Comparison of ENCODE assay signal across 19 cellular contexts in the genomic region with DNA sequence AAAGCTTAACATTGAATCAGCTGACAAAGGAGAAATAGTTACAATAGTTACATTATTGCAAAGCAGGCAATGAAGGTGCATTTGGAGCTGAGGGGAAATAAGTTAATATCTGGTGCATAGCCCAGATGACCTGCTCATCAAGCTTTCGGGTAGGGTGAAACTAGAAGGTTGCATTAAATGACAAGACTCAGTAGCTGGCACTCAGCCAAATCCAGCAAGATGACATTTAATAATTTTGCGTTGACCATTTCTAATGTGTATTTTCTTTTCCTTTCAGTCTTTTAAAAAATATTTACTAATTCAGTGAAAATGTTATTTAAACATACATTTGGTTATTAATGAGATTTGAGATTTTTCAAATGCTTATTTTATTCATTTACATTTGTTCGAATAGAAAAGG.
DNase-seq lines count a peak whose midpoint lies in the region; ATAC-seq and TF ChIP-seq lines count a peak whose summit lies in the region.
"Had no signal": no experiment of that assay in that cellular context is flagged by ENCODE, and none has a peak within 500 bp of the region (broad histone marks: within the 10 kb centered on the region; RNA-seq: fewer than 3 reads in every experiment).

No MANE protein-coding gene starts in this region.

- no peaks in the 10 kb centered on the region for H3K9me3 ChIP-seq in HCT116 (ENCODE audit: control insufficient read depth in 1 of 2, insufficient read depth in 1 of 2, low read depth in 1 of 2, low read length in 2 of 2)
- peaks cover 10% of the 10 kb centered on the region; the same call in 1 of the 2 replicates for H3K9me3 ChIP-seq in SJCRH30 (replicated peaks)
- H3K9me3 ChIP-seq in skeletal muscle satellite cell (replicated peaks; ENCODE audit: low read length): peaks cover 5% of the 10 kb centered on the region
- H3K9me3 ChIP-seq: adrenal gland, thoracic aorta had no signal

- no peaks in the 10 kb centered on the region for H3K9me2 ChIP-seq in HCT116 (ENCODE audit: insufficient read depth)

- intact Hi-C loops in HCT116 (cut with micrococcal nuclease) (no loop called here), left cardiac atrium (cut with DNase I) (no loop called here)

- H3K4me1 ChIP-seq in HCT116 (ENCODE audit: control insufficient read depth in 1 of 2, insufficient read depth in 2 of 2, low read length in 2 of 2): peaks cover 21 to 62% of the 10 kb centered on the region in 2 experiments
- H3K4me1 ChIP-seq in SJCRH30: peaks cover 41% of the 10 kb centered on the region
- H3K4me1 ChIP-seq in skeletal muscle satellite cell (ENCODE audit: control insufficient read depth, insufficient read depth, low read length): peaks cover 27% of the 10 kb centered on the region

- CTCF ChIA-PET in HCT116 (lab: Charles Lee): no interaction called here

- H3K9ac ChIP-seq in HCT116 (ENCODE audit: low read length) (no peak overlapping the region), skeletal muscle satellite cell (ENCODE audit: low read depth, low read length) (no peak overlapping the region)

- no peaks in the 10 kb centered on the region for H4K20me1 ChIP-seq in HCT116 (ENCODE audit: insufficient read depth)

- H3K4me2 ChIP-seq in HCT116 (ENCODE audit: low read length) (peak overlapping the region; percentile 62), skeletal muscle satellite cell (ENCODE audit: low read length) (peak overlapping the region; percentile 67)

- no peak for TF ChIP-seq RAD21 in HCT116 (IDR thresholded peaks at IDR 0.05; ENCODE audit: low read depth)

- no peak overlapping the region for H2AFZ ChIP-seq in HCT116 (ENCODE audit: low read depth, low read length, poor library complexity, severe bottlenecking)

- POLR2A ChIA-PET in HCT116 (lab: Charles Lee): no interaction called here

- H3K36me3 ChIP-seq in HCT116 (ENCODE audit: control insufficient read depth in 1 of 2, insufficient read depth in 2 of 2, low read length in 2 of 2) (no peaks in the 10 kb centered on the region), SJCRH30 (no peaks in the 10 kb centered on the region), skeletal muscle satellite cell (ENCODE audit: insufficient read depth, low read length) (no peaks in the 10 kb centered on the region)
- H3K36me3 ChIP-seq: adrenal gland, thoracic aorta had no signal

- BruUV-seq in HCT116 (replicated peaks; lab: Mats Ljungman, UMichigan): no TSS peak

- ATAC-seq in HCT116: no peak
- no peak for ATAC-seq in left cardiac atrium
- ATAC-seq in HG03432 (IDR thresholded peaks at IDR 0.05; ENCODE audit: unreplicated experiment): no peak
- ATAC-seq: left lobe of liver; stimulated activated naive B cell treated with anti-CD40 and anti-IgM and Interleukin-4, amounts not matched to agents 10 μg/mL and 1 μg/mL and 100 μg/mL, for 72 hours had no signal

- no peak for TF ChIP-seq CTCF in HCT116 (IDR thresholded peaks at IDR 0.05 in 2 of 3, conservative IDR thresholded peaks at IDR 0.05 in 1 of 3; ENCODE audit: borderline replicate concordance in 1 of 3, insufficient read depth in 1 of 3, low read depth in 2 of 3, low read length in 2 of 3)
- no peak for TF ChIP-seq CTCF in fibroblast of pulmonary artery (IDR thresholded peaks at IDR 0.05; ENCODE audit: low read length, missing control alignments)

- DNase-seq in HCT116 (ENCODE audit: low read depth, low spot score) (no peak), SJCRH30 (peak in 1 of 2 experiments; percentile 23), fibroblast of pulmonary artery (ENCODE audit: low read depth) (peak; percentile 17), left cardiac atrium (no peak), COLO668 (lab: John Stamatoyannopoulos, UW; ENCODE audit: unreplicated experiment) (no peak)
- DNase-seq: activated CD8-positive, alpha-beta memory T cell treated with anti-CD3 and anti-CD28 coated beads for 24 hours; activated T-cell treated with anti-CD3 and anti-CD28 coated beads, Interleukin-2, amount 50 U/mL, for 24 hours; COR-L47; cortex of kidney; NCI-H748 treated with DMSO at 0.1 percent for 48 hours; posterior cingulate gyrus; Right ventricle myocardium superior; stimulated activated CD4-positive, alpha-beta T cell treated with anti-CD3 and anti-CD28 coated beads, Interleukin-2, amount 100 ng/mL, for 24 hours; stimulated activated naive B cell treated with anti-CD40 and anti-IgM and Interleukin-4, amounts not matched to agents 10 μg/mL and 1 μg/mL and 100 μg/mL, for 72 hours had no signal

- H3K79me2 ChIP-seq in HCT116 (ENCODE audit: insufficient read depth, low read length): no peaks in the 10 kb centered on the region

- H3K27ac ChIP-seq in HCT116 (ENCODE audit: low read depth, low read length): peak overlapping the region; percentile 55; the same call in 1 of the 2 replicates
- peak overlapping the region; percentile 65 for H3K27ac ChIP-seq in SJCRH30
- H3K27ac ChIP-seq: thoracic aorta had no signal

- no peak for TF ChIP-seq POLR2A in HCT116 (IDR thresholded peaks at IDR 0.05; ENCODE audit: borderline replicate concordance, extremely low read depth, insufficient read depth, insufficient read length)

- no peaks in the 10 kb centered on the region for H3K27me3 ChIP-seq in HCT116 (ENCODE audit: insufficient read depth, low read length)
- H3K27me3 ChIP-seq in SJCRH30: no peaks in the 10 kb centered on the region
- H3K27me3 ChIP-seq in skeletal muscle satellite cell (ENCODE audit: control insufficient read depth, insufficient read depth, low read length): no peaks in the 10 kb centered on the region
- H3K27me3 ChIP-seq: adrenal gland had no signal

- peak overlapping the region in 1 of 2 experiments; percentile 10; a peak in 1 of 4 replicates for H3K4me3 ChIP-seq in HCT116 (replicated peaks in 1 of 2; ENCODE audit: low read depth in 1 of 2, low read length in 2 of 2)
- H3K4me3 ChIP-seq in SJCRH30: no peak overlapping the region
- no peak overlapping the region for H3K4me3 ChIP-seq in fibroblast of pulmonary artery (replicated peaks; ENCODE audit: low read depth, low read length)
- no peak overlapping the region for H3K4me3 ChIP-seq in skeletal muscle satellite cell (ENCODE audit: low read length)
- H3K4me3 ChIP-seq: adrenal gland, thoracic aorta had no signal

- RAD21 ChIA-PET in HCT116 (lab: Charles Lee; ENCODE audit: low non-redundant PET in 1 of 2, low total read pairs in 2 of 2, uncharacterized antibody in 2 of 2, unreplicated experiment in 2 of 2): no interaction called here

TF ChIP-seq in HCT116, 20 proteins besides CTCF, POLR2A, EP300 and RAD21:
- TF ChIP-seq ZFX (IDR thresholded peaks at IDR 0.05): no peak
- TF ChIP-seq CEBPB (IDR thresholded peaks at IDR 0.05; ENCODE audit: low read depth): no peak
- no peak for TF ChIP-seq SP1 (IDR thresholded peaks at IDR 0.05; ENCODE audit: low read depth)
- no peak for TF ChIP-seq CBX3 (IDR thresholded peaks at IDR 0.05; ENCODE audit: low read depth)
- TF ChIP-seq ZNF274 (IDR thresholded peaks at IDR 0.05; ENCODE audit: low read depth, low read length): no peak
- TF ChIP-seq TCF7L2 (IDR thresholded peaks at IDR 0.05; ENCODE audit: borderline replicate concordance, extremely low read depth, insufficient read depth, insufficient read length): no peak
- TF ChIP-seq FOSL1 (IDR thresholded peaks at IDR 0.05; ENCODE audit: low read depth): no peak
